Comparison of ENCODE assay signal across 39 cellular contexts in genomic region chr2:25146896-25147295, GRCh38. TPM values are rescaled to one million over a fixed set of nuclear protein-coding genes. Genes with fewer than 3 reads are reported as not detected.
"Had no signal": no experiment of that assay in that cellular context is flagged by ENCODE, and none has a peak within 500 bp of the region (broad histone marks: within the 10 kb centered on the region; RNA-seq: fewer than 3 reads in every experiment).

No MANE protein-coding gene starts in this region.

- H3K36me3 Mint-ChIP-seq: activated naive CD4-positive, alpha-beta T cell treated with anti-CD3 and anti-CD28 coated beads, Interleukin-2, amount 10 ng/mL, durations not matched to agents 7 days and 5 days; activated naive CD4-positive, alpha-beta T cell treated with anti-CD3 and anti-CD28 coated beads, Interleukin-2, amount 50 U/mL, for 24 hours; activated naive CD4-positive, alpha-beta T cell treated with anti-CD3 and anti-CD28 coated beads, Interleukin-2, amount 50 U/mL, for 72 hours; activated naive CD8-positive, alpha-beta T cell; activated naive CD8-positive, alpha-beta T cell treated with anti-CD3 and anti-CD28 coated beads for 36 hours; activated naive CD8-positive, alpha-beta T cell treated with anti-CD3 and anti-CD28 coated beads, Interleukin-2, amount 10 ng/mL, durations not matched to agents 7 days and 5 days had no signal

- H3K27ac ChIP-seq: adrenal gland, ascending aorta, body of pancreas, brain microvascular endothelial cell, breast epithelium, cardiac muscle cell had no signal

- ATAC-seq: activated naive CD4-positive, alpha-beta T cell treated with anti-CD3 and anti-CD28 coated beads, Interleukin-2, amount 50 U/mL, for 72 hours; activated naive CD8-positive, alpha-beta T cell treated with anti-CD3 and anti-CD28 coated beads, Interleukin-2, amount 50 U/mL, for 24 hours; activated T-cell treated with anti-CD3 and anti-CD28 coated beads, Interleukin-2, amount 50 U/mL, for 4 hours; activated T-helper 17 cell treated with anti-CD3 and anti-CD28 coated beads, Interleukin-2, amount 50 U/mL, for 72 hours; body of pancreas had no signal

- FAIRE-seq: astrocyte, bronchial epithelial cell had no signal

- DNase-seq: activated effector memory CD4-positive, alpha-beta T cell treated with anti-CD3 and anti-CD28 coated beads, Interleukin-2, amount 50 U/mL, for 16 hours; activated effector memory CD4-positive, alpha-beta T cell treated with Interleukin-2 at 50 U/mL for 16 hours; activated gamma-delta T cell; activated gamma-delta T cell treated with Interleukin-2 at 50 U/mL for 16 hours; activated naive CD4-positive, alpha-beta T cell; activated naive CD4-positive, alpha-beta T cell treated with anti-CD3 and anti-CD28 coated beads for 36 hours; activated naive CD4-positive, alpha-beta T cell treated with anti-CD3 and anti-CD28 coated beads, Interleukin-2, amount 10 ng/mL, durations not matched to agents 7 days and 5 days; activated naive CD4-positive, alpha-beta T cell treated with anti-CD3 and anti-CD28 coated beads, Interleukin-2, amount 50 U/mL, for 16 hours; activated naive CD4-positive, alpha-beta T cell treated with Interleukin-2 at 50 U/mL for 16 hours; activated naive CD8-positive, alpha-beta T cell treated with anti-CD3 and anti-CD28 coated beads for 36 hours; activated naive CD8-positive, alpha-beta T cell treated with anti-CD3 and anti-CD28 coated beads, Interleukin-2, amount 10 ng/mL, durations not matched to agents 7 days and 5 days; activated naive CD8-positive, alpha-beta T cell treated with anti-CD3 and anti-CD28 coated beads, Interleukin-2, amount 50 U/mL, for 24 hours; activated T-cell treated with anti-CD3 and anti-CD28 coated beads, Interleukin-2, amount 50 U/mL, for 24 hours; activated T-cell treated with anti-CD3 and anti-CD28 coated beads, Interleukin-2, amount 50 U/mL, for 4 hours; activated T-cell treated with anti-CD3 and anti-CD28 coated beads, Interleukin-2, amount 50 U/mL, for 48 hours; activated T-cell treated with anti-CD3 and anti-CD28 coated beads, Interleukin-2, amount 50 U/mL, for 72 hours; adrenal gland; amniotic stem cell; amygdala; anterior cingulate cortex; aorta; body of pancreas; brain microvascular endothelial cell; caudate nucleus; central memory CD4-positive, alpha-beta T cell; cerebellar nuclear complex had no signal

- H3K4me1 ChIP-seq: adrenal gland, ascending aorta, body of pancreas, breast epithelium had no signal

- H3K9me3 Mint-ChIP-seq: activated naive CD4-positive, alpha-beta T cell treated with anti-CD3 and anti-CD28 coated beads for 36 hours; activated naive CD4-positive, alpha-beta T cell treated with anti-CD3 and anti-CD28 coated beads, Interleukin-2, amount 10 ng/mL, durations not matched to agents 7 days and 5 days; activated naive CD4-positive, alpha-beta T cell treated with anti-CD3 and anti-CD28 coated beads, Interleukin-2, amount 50 U/mL, for 24 hours; activated naive CD4-positive, alpha-beta T cell treated with anti-CD3 and anti-CD28 coated beads, Interleukin-2, amount 50 U/mL, for 72 hours; activated naive CD8-positive, alpha-beta T cell treated with anti-CD3 and anti-CD28 coated beads for 36 hours; activated naive CD8-positive, alpha-beta T cell treated with anti-CD3 and anti-CD28 coated beads, Interleukin-2, amount 10 ng/mL, durations not matched to agents 7 days and 5 days; activated naive CD8-positive, alpha-beta T cell treated with anti-CD3 and anti-CD28 coated beads, Interleukin-2, amount 50 U/mL, for 24 hours; activated T-cell treated with anti-CD3 and anti-CD28 coated beads, Interleukin-2, amount 50 U/mL, for 24 hours; activated T-cell treated with anti-CD3 and anti-CD28 coated beads, Interleukin-2, amount 50 U/mL, for 4 hours; activated T-cell treated with anti-CD3 and anti-CD28 coated beads, Interleukin-2, amount 50 U/mL, for 72 hours; activated T-helper 1 cell treated with anti-CD3 and anti-CD28 coated beads, Interleukin-12 subunit alpha, Interleukin-12 subunit beta, Interleukin-2, Interleukin-4 antibody, amounts not matched to agents 30 ng/mL and 10 ng/mL and 1 ng/mL, durations not matched to agents 14 hours and 24 hours and 36 hours; activated T-helper 17 cell treated with anti-CD3 and anti-CD28 coated beads, Interleukin-2, amount 50 U/mL, for 72 hours; activated T-helper 2 cell treated with anti-CD3 and anti-CD28 coated beads, Interferon-gamma antibody, Interleukin-2, Interleukin-4, amounts not matched to agents 10 μg/mL and 5 μg/mL and 100 μg/mL, durations not matched to agents 14 hours and 24 hours and 36 hours; brain had no signal

- H3K4me3 Mint-ChIP-seq: activated naive CD4-positive, alpha-beta T cell treated with anti-CD3 and anti-CD28 coated beads for 36 hours; activated naive CD4-positive, alpha-beta T cell treated with anti-CD3 and anti-CD28 coated beads, Interleukin-2, amount 10 ng/mL, durations not matched to agents 7 days and 5 days; activated naive CD4-positive, alpha-beta T cell treated with anti-CD3 and anti-CD28 coated beads, Interleukin-2, amount 50 U/mL, for 24 hours; activated naive CD8-positive, alpha-beta T cell; activated naive CD8-positive, alpha-beta T cell treated with anti-CD3 and anti-CD28 coated beads for 36 hours; activated naive CD8-positive, alpha-beta T cell treated with anti-CD3 and anti-CD28 coated beads, Interleukin-2, amount 10 ng/mL, durations not matched to agents 7 days and 5 days; activated naive CD8-positive, alpha-beta T cell treated with anti-CD3 and anti-CD28 coated beads, Interleukin-2, amount 50 U/mL, for 24 hours; activated T-cell treated with anti-CD3 and anti-CD28 coated beads, Interleukin-2, amount 50 U/mL, for 24 hours; activated T-cell treated with anti-CD3 and anti-CD28 coated beads, Interleukin-2, amount 50 U/mL, for 4 hours; activated T-cell treated with anti-CD3 and anti-CD28 coated beads, Interleukin-2, amount 50 U/mL, for 72 hours; activated T-helper 1 cell treated with anti-CD3 and anti-CD28 coated beads, Interleukin-12 subunit alpha, Interleukin-12 subunit beta, Interleukin-2, Interleukin-4 antibody, amounts not matched to agents 30 ng/mL and 10 ng/mL and 1 ng/mL, durations not matched to agents 14 hours and 24 hours and 36 hours; activated T-helper 17 cell treated with anti-CD3 and anti-CD28 coated beads, Interleukin-2, amount 50 U/mL, for 72 hours; brain had no signal

- H3K27ac Mint-ChIP-seq: activated naive CD4-positive, alpha-beta T cell treated with anti-CD3 and anti-CD28 coated beads for 36 hours; activated naive CD4-positive, alpha-beta T cell treated with anti-CD3 and anti-CD28 coated beads, Interleukin-2, amount 10 ng/mL, durations not matched to agents 7 days and 5 days; activated naive CD4-positive, alpha-beta T cell treated with anti-CD3 and anti-CD28 coated beads, Interleukin-2, amount 50 U/mL, for 24 hours; activated naive CD4-positive, alpha-beta T cell treated with anti-CD3 and anti-CD28 coated beads, Interleukin-2, amount 50 U/mL, for 72 hours; activated naive CD8-positive, alpha-beta T cell; activated naive CD8-positive, alpha-beta T cell treated with anti-CD3 and anti-CD28 coated beads for 36 hours; activated naive CD8-positive, alpha-beta T cell treated with anti-CD3 and anti-CD28 coated beads, Interleukin-2, amount 10 ng/mL, durations not matched to agents 7 days and 5 days; activated naive CD8-positive, alpha-beta T cell treated with anti-CD3 and anti-CD28 coated beads, Interleukin-2, amount 50 U/mL, for 24 hours; activated T-cell treated with anti-CD3 and anti-CD28 coated beads, Interleukin-2, amount 50 U/mL, for 24 hours; activated T-cell treated with anti-CD3 and anti-CD28 coated beads, Interleukin-2, amount 50 U/mL, for 72 hours; activated T-helper 1 cell treated with anti-CD3 and anti-CD28 coated beads, Interleukin-12 subunit alpha, Interleukin-12 subunit beta, Interleukin-2, Interleukin-4 antibody, amounts not matched to agents 30 ng/mL and 10 ng/mL and 1 ng/mL, durations not matched to agents 14 hours and 24 hours and 36 hours; activated T-helper 17 cell treated with anti-CD3 and anti-CD28 coated beads, Interleukin-2, amount 50 U/mL, for 72 hours; activated T-helper 2 cell treated with anti-CD3 and anti-CD28 coated beads, Interferon-gamma antibody, Interleukin-2, Interleukin-4, amounts not matched to agents 10 μg/mL and 5 μg/mL and 100 μg/mL, durations not matched to agents 14 hours and 24 hours and 36 hours; brain had no signal

- H3K36me3 ChIP-seq: adrenal gland, ascending aorta, brain microvascular endothelial cell, breast epithelium, cardiac muscle cell had no signal

- H3K9me3 ChIP-seq: adrenal gland, ascending aorta, body of pancreas, breast epithelium had no signal

- H3K4me3 ChIP-seq: adrenal gland, ascending aorta, body of pancreas, breast epithelium, cardiac muscle cell had no signal

- H3K27me3 ChIP-seq: adrenal gland, ascending aorta, body of pancreas, brain microvascular endothelial cell, breast epithelium, cardiac muscle cell had no signal

- H3K27me3 Mint-ChIP-seq: brain had no signal

- H3K4me1 Mint-ChIP-seq: activated naive CD4-positive, alpha-beta T cell treated with anti-CD3 and anti-CD28 coated beads, Interleukin-2, amount 10 ng/mL, durations not matched to agents 7 days and 5 days; activated naive CD4-positive, alpha-beta T cell treated with anti-CD3 and anti-CD28 coated beads, Interleukin-2, amount 50 U/mL, for 24 hours; activated T-helper 17 cell treated with anti-CD3 and anti-CD28 coated beads, Interleukin-2, amount 50 U/mL, for 72 hours; brain had no signal

RNA-seq across cellular contexts. Expression of gene POMC, which starts 21.5 kb away (rescaled TPM):
- total RNA-seq: astrocyte, chondrocyte had no signal
